ENCODE assay signal across 15 cellular contexts in the genomic region with DNA sequence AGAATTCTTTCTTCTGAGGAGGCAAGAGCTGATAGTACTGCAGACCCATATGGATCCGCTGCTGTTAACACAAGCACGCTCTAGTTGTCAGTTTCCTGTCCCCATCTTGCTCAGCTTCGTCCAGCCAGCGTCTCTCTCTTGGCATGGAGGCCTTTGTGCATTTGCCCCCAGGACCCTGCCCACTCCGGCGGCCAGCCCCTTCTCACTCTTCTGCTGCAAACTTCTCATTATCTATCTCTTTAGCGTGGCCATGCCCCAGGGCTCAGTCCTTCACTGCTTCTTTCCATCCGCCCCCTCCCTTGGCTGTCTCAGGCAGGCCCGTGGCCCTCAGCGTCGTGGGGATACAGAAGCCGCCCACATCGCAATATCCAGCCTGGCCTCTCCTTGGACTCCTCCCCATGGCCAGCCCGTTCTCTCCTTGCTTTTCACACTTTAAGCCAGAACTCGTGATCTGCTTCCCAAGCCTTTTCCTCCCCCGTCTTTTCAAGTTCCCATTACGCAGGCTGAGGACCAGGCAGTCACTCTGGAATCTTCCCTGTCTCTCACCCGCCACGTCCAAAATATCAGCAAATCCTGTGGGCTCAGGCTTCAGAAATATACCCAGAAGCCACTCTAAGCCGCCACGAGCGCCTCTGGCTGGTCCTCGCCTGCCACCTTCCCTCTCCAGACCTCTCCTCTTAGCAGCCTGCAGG.
DNase-seq lines count a peak whose midpoint lies in the region; ATAC-seq and TF ChIP-seq lines count a peak whose summit lies in the region.
"Had no signal": no experiment of that assay in that cellular context is flagged by ENCODE, and none has a peak within 500 bp of the region (broad histone marks: within the 10 kb centered on the region; RNA-seq: fewer than 3 reads in every experiment).

No MANE protein-coding gene starts in this region.

- H3K4me1 ChIP-seq in colonic mucosa (peaks cover 11% of the 10 kb centered on the region), rectal smooth muscle tissue (ENCODE audit: control insufficient read depth, insufficient read depth, low read length) (peaks cover 28% of the 10 kb centered on the region), PC-3 (ENCODE audit: insufficient read depth, low read length) (peaks cover 5% of the 10 kb centered on the region; the same call in 1 of the 2 replicates)

- H4K20me1 ChIP-seq in PC-3 (ENCODE audit: low read length) = no peaks in the 10 kb centered on the region

- POLR2A ChIA-PET in PC-3 (lab: Charles Lee; ENCODE audit: unreplicated experiment) = no interaction called here

- no TSS peak for BruUV-seq in PC-3 (replicated peaks; lab: Mats Ljungman, UMichigan)

- no peaks in the 10 kb centered on the region for H3K9me2 ChIP-seq in PC-3 (replicated peaks; ENCODE audit: low read length)

- peak overlapping the region; percentile 54 for H3K27ac ChIP-seq in colonic mucosa
- H3K27ac ChIP-seq in rectal smooth muscle tissue (ENCODE audit: low read depth, low read length) = peak overlapping the region; percentile 71
- H3K27ac ChIP-seq in PC-3 (ENCODE audit: low read length) = no peak overlapping the region
- H3K27ac ChIP-seq: SK-N-MC had no signal

- H2AFZ ChIP-seq in PC-3 (ENCODE audit: low read length) = no peak overlapping the region

- H3K9ac ChIP-seq in colonic mucosa (ENCODE audit: low read depth in 2 of 2, low read length in 2 of 2) = no peak overlapping the region
- no peak overlapping the region for H3K9ac ChIP-seq in rectal smooth muscle tissue (ENCODE audit: low read length)
- no peak overlapping the region for H3K9ac ChIP-seq in PC-3 (ENCODE audit: low read length)

- no peaks in the 10 kb centered on the region for H3K79me2 ChIP-seq in PC-3 (ENCODE audit: low read length)

- H3K27me3 ChIP-seq in colonic mucosa (no peaks in the 10 kb centered on the region), rectal smooth muscle tissue (ENCODE audit: control insufficient read depth, insufficient read depth, low read length) (no peaks in the 10 kb centered on the region), PC-3 (ENCODE audit: low read length) (no peaks in the 10 kb centered on the region)
- H3K27me3 ChIP-seq: dorsolateral prefrontal cortex had no signal

- TF ChIP-seq CTCF in colonic mucosa (IDR thresholded peaks at IDR 0.05) = no peak
- no peak for TF ChIP-seq CTCF in PC-3 (conservative IDR thresholded peaks at IDR 0.05; ENCODE audit: low read depth, low read length)

- no peaks in the 10 kb centered on the region for H3K36me3 ChIP-seq in colonic mucosa
- H3K36me3 ChIP-seq in rectal smooth muscle tissue (ENCODE audit: control insufficient read depth, insufficient read depth, low read length) = no peaks in the 10 kb centered on the region
- H3K36me3 ChIP-seq in PC-3 (ENCODE audit: low read depth, low read length) = no peaks in the 10 kb centered on the region

- H3K4me3 ChIP-seq in colonic mucosa (no peak overlapping the region), rectal smooth muscle tissue (ENCODE audit: low read length) (no peak overlapping the region), PC-3 (ENCODE audit: low read length) (no peak overlapping the region)
- H3K4me3 ChIP-seq: dorsolateral prefrontal cortex, SK-N-MC had no signal

- CTCF ChIA-PET in PC-3 (lab: Charles Lee) = no interaction called here

- no peak overlapping the region for H3K4me2 ChIP-seq in PC-3 (ENCODE audit: low read length)

- DNase-seq in GM03348 (ENCODE audit: low spot score) (peak; percentile 72), colonic mucosa (peak; percentile 41), iPS-NIHi7 (ENCODE audit: extremely low spot score) (peak; percentile 20), PC-3 (no peak)
- DNase-seq in activated naive CD4-positive, alpha-beta T cell (lab: John Stamatoyannopoulos, UW) = no peak
- DNase-seq in stimulated activated CD4-positive, alpha-beta T cell treated with anti-CD3 and anti-CD28 coated beads, Interleukin-12 subunit alpha, Interleukin-12 subunit beta, amount 100 ng/mL, for 4 hours = no peak
- DNase-seq: activated B cell treated with CpG ODN at 0.5 μM for 24 hours; activated T-cell treated with anti-CD3 and anti-CD28 coated beads, Interleukin-2, amount 50 U/mL, for 24 hours; KG1; NCI-H1694 treated with DMSO at 0.1 percent for 48 hours; nephron progenitor cell had no signal

- no peaks in the 10 kb centered on the region for H3F3A ChIP-seq in PC-3 (ENCODE audit: low read length, unreplicated experiment)

- intact Hi-C loops in colonic mucosa (cut with DNase I) (no loop called here), PC-3 (cut with micrococcal nuclease) (no loop called here)

- H3K9me3 ChIP-seq in colonic mucosa = no peaks in the 10 kb centered on the region
- no peaks in the 10 kb centered on the region for H3K9me3 ChIP-seq in PC-3 (ENCODE audit: low read length)

- ATAC-seq in GM18907 (IDR thresholded peaks at IDR 0.05; ENCODE audit: unreplicated experiment) = no peak
- no peak for ATAC-seq in PC-3

Comparison
In these comparisons a context has a peak if more than half of its experiments do, and no peak if none do; other contexts are left out.
1. DNase-seq: peak in GM03348 (single experiment), colonic mucosa (single experiment) and iPS-NIHi7 (single experiment); none in PC-3 (single experiment), activated naive CD4-positive, alpha-beta T cell (0 of 4) and stimulated activated CD4-positive, alpha-beta T cell treated with anti-CD3 and anti-CD28 coated beads, Interleukin-12 subunit alpha, Interleukin-12 subunit beta, amount 100 ng/mL, for 4 hours (single experiment).